12 cellular contexts compared by ENCODE assay signal in genomic region chr1:39852214-39852791, GRCh38. TPM values are rescaled to one million over a fixed set of nuclear protein-coding genes. Genes with fewer than 3 reads are reported as not detected.
DNase-seq lines count a peak whose midpoint lies in the region; ATAC-seq and TF ChIP-seq lines count a peak whose summit lies in the region.
"Had no signal": no experiment of that assay in that cellular context is flagged by ENCODE, and none has a peak within 500 bp of the region (broad histone marks: within the 10 kb centered on the region; RNA-seq: fewer than 3 reads in every experiment).

No MANE protein-coding gene starts in this region.

- no peaks in the 10 kb centered on the region for H3K9me3 Mint-ChIP-seq in CD14-positive monocyte
- H3K9me3 Mint-ChIP-seq: activated T-helper 1 cell treated with anti-CD3 and anti-CD28 coated beads, Interleukin-12 subunit alpha, Interleukin-12 subunit beta, Interleukin-2, Interleukin-4 antibody, amounts not matched to agents 30 ng/mL and 10 ng/mL and 1 ng/mL, durations not matched to agents 14 hours and 24 hours and 36 hours had no signal

- H3K36me3 Mint-ChIP-seq in CD14-positive monocyte: peaks cover 53 to 55% of the 10 kb centered on the region in 2 donors

- peak overlapping the region in 4 of 7 donors; percentile 50 to 80 (median 50) for H3K27ac Mint-ChIP-seq in CD14-positive monocyte
- H3K27ac Mint-ChIP-seq: activated T-helper 1 cell treated with anti-CD3 and anti-CD28 coated beads, Interleukin-12 subunit alpha, Interleukin-12 subunit beta, Interleukin-2, Interleukin-4 antibody, amounts not matched to agents 30 ng/mL and 10 ng/mL and 1 ng/mL, durations not matched to agents 14 hours and 24 hours and 36 hours had no signal

- H3K4me1 ChIP-seq in psoas muscle: no peaks in the 10 kb centered on the region
- H3K4me1 ChIP-seq: tibial artery had no signal

- no peaks in the 10 kb centered on the region for H3K9me3 ChIP-seq in psoas muscle
- H3K9me3 ChIP-seq: tibial artery had no signal

- 89 to 91% (median 90%) methylated on average over 5 of the region's 5 CpGs for WGBS in psoas muscle, 3 donors

- TF ChIP-seq CTCF in CD14-positive monocyte (IDR thresholded peaks at IDR 0.05): no peak
- no peak for TF ChIP-seq CTCF in RWPE1 (conservative IDR thresholded peaks at IDR 0.05; ENCODE audit: low read depth)
- no peak for TF ChIP-seq CTCF in psoas muscle (IDR thresholded peaks at IDR 0.05)

- no peaks in the 10 kb centered on the region for H3K27me3 ChIP-seq in psoas muscle (ENCODE audit: insufficient read depth in 3 of 3, low read length in 2 of 3)
- H3K27me3 ChIP-seq: tibial artery had no signal

- CTCF ChIA-PET in RWPE1 (lab: Yijun Ruan, JAX): interaction anchor here (0.7 to 1.2 kb wide), 2 partner anchors 23 to 50 kb away, joined by 3 to 11 read pairs; partner anchors contain the start of gene MYCL

- H3K27me3 Mint-ChIP-seq in CD14-positive monocyte (ENCODE audit: low read depth in 3 of 3): peaks cover 0 to 3% (median 0%) of the 10 kb centered on the region in 3 donors

- no peak for DNase-seq in CD14-positive monocyte (ENCODE audit: low spot score)
- peak; percentile 19 to 90 (median 69) for DNase-seq in NCI-H1417 (lab: John Stamatoyannopoulos, UW)
- peak; percentile 23 for DNase-seq in RWPE1 (ENCODE audit: low spot score)
- DNase-seq in kidney glomerular epithelial cell (lab: John Stamatoyannopoulos, UW): peak; percentile 58
- DNase-seq in psoas muscle: no peak
- DNase-seq: SHP77, tibial artery had no signal

- no peak overlapping the region for H3K4me3 ChIP-seq in psoas muscle
- H3K4me3 ChIP-seq: tibial artery had no signal

- H3K27ac ChIP-seq in RWPE1 (peak overlapping the region; percentile 66), psoas muscle (no peak overlapping the region)
- H3K27ac ChIP-seq: tibial artery had no signal

- no peak overlapping the region for H3K4me3 Mint-ChIP-seq in CD14-positive monocyte
- H3K4me3 Mint-ChIP-seq: activated T-helper 1 cell treated with anti-CD3 and anti-CD28 coated beads, Interleukin-12 subunit alpha, Interleukin-12 subunit beta, Interleukin-2, Interleukin-4 antibody, amounts not matched to agents 30 ng/mL and 10 ng/mL and 1 ng/mL, durations not matched to agents 14 hours and 24 hours and 36 hours had no signal

- ATAC-seq in psoas muscle: no peak
- ATAC-seq in HG03460 (IDR thresholded peaks at IDR 0.05; ENCODE audit: unreplicated experiment): no peak
- no peak for ATAC-seq in HG03280 (IDR thresholded peaks at IDR 0.05; ENCODE audit: unreplicated experiment)
- no peak for ATAC-seq in HG03045 (IDR thresholded peaks at IDR 0.05; ENCODE audit: unreplicated experiment)
- ATAC-seq: activated CD4-positive, CD25-positive, alpha-beta regulatory T cell treated with anti-CD3 and anti-CD28 coated beads, Interleukin-2, amount 50 U/mL, for 24 hours had no signal

- peaks cover 16% of the 10 kb centered on the region for H3K4me1 Mint-ChIP-seq in CD14-positive monocyte

- POLR2A ChIA-PET in RWPE1 (lab: Yijun Ruan, JAX; ENCODE audit: low non-redundant PET): no interaction called here

- peaks cover 0 to 87% of the 10 kb centered on the region in 2 donors for H3K36me3 ChIP-seq in psoas muscle (ENCODE audit: insufficient read depth in 1 of 2, low read depth in 1 of 2)

- intact Hi-C loops in CD14-positive monocyte (cut with micrococcal nuclease): no loop called here
- intact Hi-C loops in psoas muscle (cut with DNase I): no loop called here

RNA-seq across cellular contexts. Expression of gene TRIT1, which starts 31.0 kb away (rescaled TPM):
- polyA plus RNA-seq in CD14-positive monocyte (10 to 100 TPM; 14.5 to 15.8 TPM), psoas muscle (10 to 100 TPM in 2 of 3 donors, 1 to 10 TPM in 1; 9.7 to 26.2 (median 13.6) TPM)
- 10 to 100 TPM in 2 of 4 donors, 1 to 10 TPM in 2; 6.4 to 13.7 (median 10.2) TPM for total RNA-seq in psoas muscle

RNA-seq across cellular contexts. Expression of gene MYCL, which starts 49.4 kb away (rescaled TPM):
- polyA plus RNA-seq in CD14-positive monocyte: 10 to 100 TPM; 74.7 to 84.0 TPM
- 1 to 10 TPM in 2 of 4 donors, under 1 TPM in 2; 0.19 to 1.7 (median 0.60) TPM for total RNA-seq in psoas muscle
- polyA plus RNA-seq in psoas muscle: under 1 TPM; 0.10 to 0.27 (median 0.12) TPM

Comparison
In these comparisons a context has a peak if more than half of its experiments do, and no peak if none do; other contexts are left out.
1. DNase-seq: peak in NCI-H1417 (3 of 3), RWPE1 (single experiment) and kidney glomerular epithelial cell (single experiment); none in CD14-positive monocyte (single experiment) and psoas muscle (0 of 2).
2. RNA of gene MYCL, which starts 49.4 kb away (polyA plus RNA-seq): 74.7 to 84.0 TPM in CD14-positive monocyte; 0.10 to 0.27 TPM in psoas muscle; every median in the first group is over 10 times any median in the second.